ENCODE assay signal across 27 cellular contexts in the genomic region with DNA sequence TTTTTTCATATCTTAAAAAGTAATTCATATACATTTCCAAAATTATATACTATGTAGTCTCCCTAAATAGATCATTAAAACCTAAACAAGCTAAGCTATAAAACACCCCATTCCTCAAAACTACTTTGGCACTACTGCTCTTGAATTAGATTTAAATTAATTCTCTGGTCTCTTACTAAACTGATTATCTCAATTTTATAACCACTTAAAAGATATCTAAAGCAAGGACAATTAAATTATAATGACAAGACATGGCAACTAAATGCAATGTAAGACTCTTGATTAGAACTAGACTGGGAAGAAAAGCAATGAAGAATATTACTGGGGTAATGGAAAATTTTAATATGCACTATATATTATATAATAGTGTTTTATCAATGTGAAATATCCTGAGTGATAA.
"Had no signal": no experiment of that assay in that cellular context is flagged by ENCODE, and none has a peak within 500 bp of the region (broad histone marks: within the 10 kb centered on the region; RNA-seq: fewer than 3 reads in every experiment).

No MANE protein-coding gene starts in this region.

- DNase-seq: hypothalamus; immature natural killer cell; left ventricle myocardium inferior; naive B cell; natural killer cell; nephron progenitor cell; occipital lobe; right lobe of liver; stimulated activated CD4-positive, alpha-beta T cell treated with anti-CD3 and anti-CD28 coated beads, Interleukin-12 subunit alpha, Interleukin-12 subunit beta, amount 100 ng/mL, for 4 hours; stimulated activated CD4-positive, alpha-beta T cell treated with anti-CD3 and anti-CD28 coated beads, Interleukin-15, amount 100 ng/mL, for 24 hours; stimulated activated CD4-positive, alpha-beta T cell treated with anti-CD3 and anti-CD28 coated beads, Interleukin-2, amount 100 ng/mL, for 24 hours; stimulated activated CD4-positive, alpha-beta T cell treated with anti-CD3 and anti-CD28 coated beads, Interleukin-4, amount 100 ng/mL, for 1 hour; stimulated activated naive B cell treated with anti-CD40 and anti-IgM and Interleukin-4, amounts not matched to agents 10 μg/mL and 1 μg/mL and 100 μg/mL, for 72 hours; stimulated activated naive CD8-positive, alpha-beta T cell treated with anti-CD3 and anti-CD28 coated beads, Interleukin-15, Interleukin-2, amounts not matched to agents 100 U/mL and 50 U/mL, for 24 hours; stomach; testis; thyroid gland; transverse colon; upper lobe of left lung had no signal

- H3K27ac Mint-ChIP-seq: mesothelial cell of epicardium; neural progenitor cell; stimulated activated naive B cell treated with anti-CD40 and anti-IgM and Interleukin-4, amounts not matched to agents 10 μg/mL and 1 μg/mL and 100 μg/mL, for 72 hours had no signal

- H3K4me1 Mint-ChIP-seq: neural progenitor cell had no signal

- H3K4me3 Mint-ChIP-seq: immature natural killer cell; mesothelial cell of epicardium; naive B cell; natural killer cell; nephron progenitor cell; neural progenitor cell; stimulated activated naive B cell treated with anti-CD40 and anti-IgM and Interleukin-4, amounts not matched to agents 10 μg/mL and 1 μg/mL and 100 μg/mL, for 72 hours had no signal

- H3K9me3 Mint-ChIP-seq: immature natural killer cell, mesothelial cell of epicardium, natural killer cell, neural progenitor cell had no signal

- H3K4me3 ChIP-seq: left ventricle myocardium inferior, lung, neural progenitor cell, right atrium auricular region, right lobe of liver, stomach, testis, thyroid gland, transverse colon, upper lobe of left lung, vagina had no signal

- FAIRE-seq: islet of Langerhans had no signal

- ATAC-seq: natural killer cell; right lobe of liver; stimulated activated naive B cell treated with anti-CD40 and anti-IgM and Interleukin-4, amounts not matched to agents 10 μg/mL and 1 μg/mL and 100 μg/mL, for 72 hours; stimulated activated naive CD8-positive, alpha-beta T cell treated with anti-CD3 and anti-CD28 coated beads, Interleukin-15, Interleukin-2, amounts not matched to agents 100 U/mL and 50 U/mL, for 24 hours had no signal

- H3K27ac ChIP-seq: neural progenitor cell, neutrophil, right lobe of liver, testis, transverse colon, upper lobe of left lung, vagina had no signal

- H3K27me3 ChIP-seq: neural progenitor cell, neutrophil, right atrium auricular region, right lobe of liver, stomach, testis, thyroid gland, transverse colon, upper lobe of left lung, vagina had no signal

- H3K4me1 ChIP-seq: neural progenitor cell, right lobe of liver, testis, upper lobe of left lung, vagina had no signal

- H3K9me3 ChIP-seq: left ventricle myocardium inferior, neutrophil, right atrium auricular region, right lobe of liver, stomach, testis, thyroid gland, transverse colon, upper lobe of left lung, vagina had no signal

- H3K27me3 Mint-ChIP-seq: naive B cell; progenitor cell of endocrine pancreas; stimulated activated naive B cell treated with anti-CD40 and anti-IgM and Interleukin-4, amounts not matched to agents 10 μg/mL and 1 μg/mL and 100 μg/mL, for 72 hours had no signal

- H3K36me3 ChIP-seq: neural progenitor cell, right lobe of liver, thyroid gland, vagina had no signal

- H3K36me3 Mint-ChIP-seq: natural killer cell had no signal
